1 cellular context compared by ENCODE assay signal in genomic region chr11:108008656-108009496, GRCh38.
A peak's percentile ranks its signal among the peaks of the same experiment; 100 is the strongest.
TF ChIP-seq lines count a peak whose summit lies in the region.

Gene CUL5, plus strand, starts transcription at chr11:108008898. Its CDS starts 451 bp downstream, at chr11:108009349.

TF ChIP-seq in GM12878, 131 proteins besides CTCF, POLR2A, EP300 and RAD21 (continued from another document and continues in another):
- TF ChIP-seq, protein P1, sequence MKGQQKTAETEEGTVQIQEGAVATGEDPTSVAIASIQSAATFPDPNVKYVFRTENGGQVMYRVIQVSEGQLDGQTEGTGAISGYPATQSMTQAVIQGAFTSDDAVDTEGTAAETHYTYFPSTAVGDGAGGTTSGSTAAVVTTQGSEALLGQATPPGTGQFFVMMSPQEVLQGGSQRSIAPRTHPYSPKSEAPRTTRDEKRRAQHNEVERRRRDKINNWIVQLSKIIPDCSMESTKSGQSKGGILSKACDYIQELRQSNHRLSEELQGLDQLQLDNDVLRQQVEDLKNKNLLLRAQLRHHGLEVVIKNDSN (IDR thresholded peaks at IDR 0.05; ENCODE audit: borderline replicate concordance, extremely low read length, insufficient read depth, low read depth, low read length) = peak; percentile 99
- TF ChIP-seq WRNIP1 (IDR thresholded peaks at IDR 0.05; ENCODE audit: borderline replicate concordance, low read depth, low read length) (peak; percentile 24; the same call in 1 of the 2 replicates), ATF7 (IDR thresholded peaks at IDR 0.05; ENCODE audit: low read depth) (no peak), ZBTB4 (CRISPR knock-in tag; IDR thresholded peaks at IDR 0.05) (peak; percentile 84), SMAD1 (IDR thresholded peaks at IDR 0.05; ENCODE audit: low read depth, partially characterized antibody) (no peak), SPI1 (IDR thresholded peaks at IDR 0.05; ENCODE audit: borderline replicate concordance, insufficient read depth, low read depth, low read length) (no peak), RUNX3 (IDR thresholded peaks at IDR 0.05; ENCODE audit: low read length) (peak; percentile 65), ETV6 (conservative IDR thresholded peaks at IDR 0.05 in 1 of 2, IDR thresholded peaks at IDR 0.05 in 1 of 2; ENCODE audit: borderline replicate concordance in 1 of 2, low read depth in 1 of 2) (no peak), EED (IDR thresholded peaks at IDR 0.05; ENCODE audit: low read depth) (peak; percentile 58), PBX3 (IDR thresholded peaks at IDR 0.05; ENCODE audit: insufficient replicate concordance, low read depth, low read length) (no peak), TCF3 (IDR thresholded peaks at IDR 0.05; ENCODE audit: borderline replicate concordance, insufficient read depth, low read depth, low read length) (0 out of 2 replicates have a peak, but pooled peaks have one; percentile 21), DPF2 (IDR thresholded peaks at IDR 0.05) (peak; percentile 79), CHD4 (IDR thresholded peaks at IDR 0.05) (no peak), MYC (IDR thresholded peaks at IDR 0.05; ENCODE audit: insufficient read depth, insufficient read length, insufficient replicate concordance, low read length, severe bottlenecking) (no peak), IKZF1 (conservative IDR thresholded peaks at IDR 0.05) (peak; percentile 81), KLF5 (IDR thresholded peaks at IDR 0.05; ENCODE audit: partially characterized antibody) (no peak), FOXM1 (IDR thresholded peaks at IDR 0.05; ENCODE audit: low read depth, low read length) (0 out of 2 replicates have a peak, but pooled peaks have one; percentile 59), ASH2L (IDR thresholded peaks at IDR 0.05; ENCODE audit: borderline replicate concordance, low read depth) (0 out of 2 replicates have a peak, but pooled peaks have one; percentile 82), TBL1XR1 (IDR thresholded peaks at IDR 0.05; ENCODE audit: low read depth, low read length) (no peak; the same call in 1 of the 2 replicates), SMC3 (IDR thresholded peaks at IDR 0.05; ENCODE audit: borderline replicate concordance, low read length) (peak; percentile 67; the same call in 1 of the 2 replicates), PRDM15 (CRISPR knock-in tag; IDR thresholded peaks at IDR 0.05) (peak; percentile 81), MXI1 (IDR thresholded peaks at IDR 0.05; ENCODE audit: low read depth, low read length) (peak; percentile 65), STAT3 (IDR thresholded peaks at IDR 0.05; ENCODE audit: low read depth, low read length) (no peak), MEF2B (IDR thresholded peaks at IDR 0.05; ENCODE audit: partially characterized antibody, poor library complexity, severe bottlenecking) (peak; percentile 12), HDGF (IDR thresholded peaks at IDR 0.05) (no peak; the same call in none of the 2 replicates), SP1 (IDR thresholded peaks at IDR 0.05; ENCODE audit: low read depth, low read length) (peak; percentile 60), CREM (IDR thresholded peaks at IDR 0.05; ENCODE audit: low read depth) (peak; percentile 54; the same call in 1 of the 2 replicates), E2F8 (IDR thresholded peaks at IDR 0.05; ENCODE audit: low read depth, partially characterized antibody) (no peak), RFX5 (IDR thresholded peaks at IDR 0.05; ENCODE audit: low read depth, low read length) (no peak), MTA2 (IDR thresholded peaks at IDR 0.05; ENCODE audit: low read depth) (no peak), NBN (IDR thresholded peaks at IDR 0.05) (peak; percentile 86; the same call in 1 of the 2 replicates), BCL3 (IDR thresholded peaks at IDR 0.05; ENCODE audit: borderline replicate concordance, insufficient read depth, low read depth, low read length, poor library complexity, severe bottlenecking) (no peak), CHD2 (IDR thresholded peaks at IDR 0.05; ENCODE audit: borderline replicate concordance, low read depth, low read length) (peak; percentile 98), JUNB (IDR thresholded peaks at IDR 0.05) (no peak), KDM1A (IDR thresholded peaks at IDR 0.05; ENCODE audit: borderline replicate concordance) (no peak), SIN3A (IDR thresholded peaks at IDR 0.05; ENCODE audit: low read depth, low read length) (peak; percentile 78; the same call in 1 of the 2 replicates), IRF4 (IDR thresholded peaks at IDR 0.05; ENCODE audit: low read depth, low read length) (peak; percentile 44; the same call in 1 of the 2 replicates)
- TF ChIP-seq, protein P2, sequence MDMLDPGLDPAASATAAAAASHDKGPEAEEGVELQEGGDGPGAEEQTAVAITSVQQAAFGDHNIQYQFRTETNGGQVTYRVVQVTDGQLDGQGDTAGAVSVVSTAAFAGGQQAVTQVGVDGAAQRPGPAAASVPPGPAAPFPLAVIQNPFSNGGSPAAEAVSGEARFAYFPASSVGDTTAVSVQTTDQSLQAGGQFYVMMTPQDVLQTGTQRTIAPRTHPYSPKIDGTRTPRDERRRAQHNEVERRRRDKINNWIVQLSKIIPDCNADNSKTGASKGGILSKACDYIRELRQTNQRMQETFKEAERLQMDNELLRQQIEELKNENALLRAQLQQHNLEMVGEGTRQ (IDR thresholded peaks at IDR 0.05; ENCODE audit: borderline replicate concordance, low read depth, low read length) = peak; percentile 91
- TF ChIP-seq, protein P3, sequence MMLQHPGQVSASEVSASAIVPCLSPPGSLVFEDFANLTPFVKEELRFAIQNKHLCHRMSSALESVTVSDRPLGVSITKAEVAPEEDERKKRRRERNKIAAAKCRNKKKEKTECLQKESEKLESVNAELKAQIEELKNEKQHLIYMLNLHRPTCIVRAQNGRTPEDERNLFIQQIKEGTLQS (IDR thresholded peaks at IDR 0.05; ENCODE audit: borderline replicate concordance, extremely low read depth, low read depth, low read length) = peak; percentile 85; the same call in 1 of the 2 replicates
- TF ChIP-seq, protein P4, sequence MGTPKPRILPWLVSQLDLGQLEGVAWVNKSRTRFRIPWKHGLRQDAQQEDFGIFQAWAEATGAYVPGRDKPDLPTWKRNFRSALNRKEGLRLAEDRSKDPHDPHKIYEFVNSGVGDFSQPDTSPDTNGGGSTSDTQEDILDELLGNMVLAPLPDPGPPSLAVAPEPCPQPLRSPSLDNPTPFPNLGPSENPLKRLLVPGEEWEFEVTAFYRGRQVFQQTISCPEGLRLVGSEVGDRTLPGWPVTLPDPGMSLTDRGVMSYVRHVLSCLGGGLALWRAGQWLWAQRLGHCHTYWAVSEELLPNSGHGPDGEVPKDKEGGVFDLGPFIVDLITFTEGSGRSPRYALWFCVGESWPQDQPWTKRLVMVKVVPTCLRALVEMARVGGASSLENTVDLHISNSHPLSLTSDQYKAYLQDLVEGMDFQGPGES (IDR thresholded peaks at IDR 0.05) = no peak
- TF ChIP-seq, protein P5, sequence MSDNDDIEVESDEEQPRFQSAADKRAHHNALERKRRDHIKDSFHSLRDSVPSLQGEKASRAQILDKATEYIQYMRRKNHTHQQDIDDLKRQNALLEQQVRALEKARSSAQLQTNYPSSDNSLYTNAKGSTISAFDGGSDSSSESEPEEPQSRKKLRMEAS (IDR thresholded peaks at IDR 0.05; ENCODE audit: low read depth, low read length) = peak; percentile 94
